Comparison of ENCODE assay signal across 9 cellular contexts in genomic region chr13:114279770-114280169, GRCh38. TPM values are rescaled to one million over a fixed set of nuclear protein-coding genes. Genes with fewer than 3 reads are reported as not detected.
DNase-seq lines count a peak whose midpoint lies in the region; ATAC-seq and TF ChIP-seq lines count a peak whose summit lies in the region.
"Had no signal": no experiment of that assay in that cellular context is flagged by ENCODE, and none has a peak within 500 bp of the region (broad histone marks: within the 10 kb centered on the region; RNA-seq: fewer than 3 reads in every experiment).

No MANE protein-coding gene starts in this region.

- BruUV-seq in PC-9 (replicated peaks; lab: Mats Ljungman, UMichigan) = no TSS peak

- in situ Hi-C loops in G401 (cut with HindIII; ENCODE audit: low sequenced_read_pairs) = no loop called here

- H3K4me3 Mint-ChIP-seq in endothelial cell (ENCODE audit: unreplicated experiment) = peak overlapping the region; percentile 92

- TF ChIP-seq EP300 in SK-N-SH (IDR thresholded peaks at IDR 0.05; ENCODE audit: borderline replicate concordance in 1 of 2, low read depth in 1 of 2, low read length in 1 of 2) = no peak

- peaks cover 7% of the 10 kb centered on the region; the same call in 1 of the 2 replicates for H4K20me1 ChIP-seq in SK-N-SH (ENCODE audit: insufficient read depth)
- no peaks in the 10 kb centered on the region; the same call in 1 of the 2 replicates for H4K20me1 ChIP-seq in PC-9 (ENCODE audit: insufficient read depth)

- TF ChIP-seq POLR2A in spleen (IDR thresholded peaks at IDR 0.05) = no peak
- TF ChIP-seq POLR2A in prostate gland (IDR thresholded peaks at IDR 0.05) = no peak

- no peak for ATAC-seq in SK-N-SH treated with all-trans-retinoic acid at 6 μM for 48 hours

- H3K4me3 ChIP-seq in SK-N-SH (ENCODE audit: low read depth in 2 of 2, low read length in 1 of 2) (no peak overlapping the region), PC-9 (peak overlapping the region; percentile 77; the same call in 1 of the 2 replicates), spleen (no peak overlapping the region), prostate gland (no peak overlapping the region)

- H3K9me2 ChIP-seq in SK-N-SH = no peaks in the 10 kb centered on the region
- H3K9me2 ChIP-seq in PC-9 (ENCODE audit: insufficient read depth) = no peaks in the 10 kb centered on the region

- H3K4me1 ChIP-seq in SK-N-SH (ENCODE audit: control insufficient read depth in 1 of 2, insufficient read depth in 2 of 2, low read depth in 1 of 2, low read length in 1 of 2) = peaks cover 17 to 21% of the 10 kb centered on the region in 2 experiments
- peaks cover 28% of the 10 kb centered on the region for H3K4me1 ChIP-seq in PC-9 (replicated peaks; ENCODE audit: insufficient read depth)
- H3K4me1 ChIP-seq in spleen = peaks cover 21 to 51% (median 34%) of the 10 kb centered on the region in 6 donors
- peaks cover 3% of the 10 kb centered on the region for H3K4me1 ChIP-seq in prostate gland (replicated peaks)

- 91% methylated on average over 2 of the region's 2 CpGs for WGBS in SK-N-SH (ENCODE audit: low lambda C conversion rate)
- WGBS in spleen, 5 donors = 72 to 81% (median 79%) methylated on average over 2 of the region's 2 CpGs
- WGBS in prostate gland = 91% methylated on average over 2 of the region's 2 CpGs

- peaks cover 26% of the 10 kb centered on the region for H3K79me2 ChIP-seq in SK-N-SH (ENCODE audit: insufficient read depth)
- peaks cover 27% of the 10 kb centered on the region for H3K79me2 ChIP-seq in PC-9 (ENCODE audit: low read depth)

- peak overlapping the region; percentile 97; the same call in 1 of the 2 replicates for H3K9ac ChIP-seq in SK-N-SH

- H3K27me3 Mint-ChIP-seq in endothelial cell (ENCODE audit: unreplicated experiment) = peaks cover 5% of the 10 kb centered on the region

- peak overlapping the region; percentile 62 for H3K27ac Mint-ChIP-seq in endothelial cell (ENCODE audit: unreplicated experiment)

- POLR2A ChIA-PET in SK-N-SH (lab: Yijun Ruan, JAX) = no interaction called here
- POLR2A ChIA-PET in PC-9 (lab: Charles Lee; ENCODE audit: unreplicated experiment) = no interaction called here

- peaks cover 25% of the 10 kb centered on the region for H3K4me1 Mint-ChIP-seq in endothelial cell (ENCODE audit: unreplicated experiment)

- TF ChIP-seq RAD21 in SK-N-SH (IDR thresholded peaks at IDR 0.05; ENCODE audit: low read length) = no peak

- H2AFZ ChIP-seq in SK-N-SH (ENCODE audit: low read depth) = 0 out of 2 replicates have a peak overlapping the region, but pooled peaks have one; percentile 87
- H2AFZ ChIP-seq in PC-9 = no peak overlapping the region

- DNase-seq in SK-N-SH (no peak), PC-9 (no peak), endothelial cell (ENCODE audit: low spot score) (no peak), spleen (peak; percentile 56), prostate gland (ENCODE audit: low spot score) (no peak), cardiac septum (ENCODE audit: low spot score) (no peak), G401 (ENCODE audit: low spot score) (no peak)

- TF ChIP-seq CTCF in SK-N-SH (IDR thresholded peaks at IDR 0.05) (no peak), PC-9 (conservative IDR thresholded peaks at IDR 0.05) (no peak), endothelial cell (IDR thresholded peaks at IDR 0.05; ENCODE audit: unreplicated experiment) (no peak), spleen (IDR thresholded peaks at IDR 0.05 in 8 of 11, conservative IDR thresholded peaks at IDR 0.05 in 3 of 11) (no peak), prostate gland (IDR thresholded peaks at IDR 0.05) (no peak)

- intact Hi-C loops in PC-9 (cut with micrococcal nuclease; ENCODE audit: unreplicated experiment) = no loop called here
- intact Hi-C loops in spleen (cut with DNase I; ENCODE audit: low total_unique reads) = no loop called here
- intact Hi-C loops in prostate gland (cut with DNase I) = no loop called here
- intact Hi-C loops in cardiac septum (cut with DNase I) = no loop called here

- H3F3A ChIP-seq in SK-N-SH (replicated peaks; ENCODE audit: insufficient read depth) (peaks cover 43% of the 10 kb centered on the region), PC-9 (ENCODE audit: insufficient read depth, low read depth) (peaks cover 38% of the 10 kb centered on the region)

- no peaks in the 10 kb centered on the region for H3K9me3 ChIP-seq in SK-N-SH
- no peaks in the 10 kb centered on the region for H3K9me3 ChIP-seq in PC-9 (ENCODE audit: insufficient read depth, low read depth)
- no peaks in the 10 kb centered on the region for H3K9me3 ChIP-seq in spleen
- H3K9me3 ChIP-seq in prostate gland = no peaks in the 10 kb centered on the region
- H3K9me3 ChIP-seq: left lung had no signal

- H3K36me3 ChIP-seq in SK-N-SH (replicated peaks in 1 of 2; ENCODE audit: control insufficient read depth in 1 of 2, insufficient read depth in 2 of 2, low read length in 1 of 2) = peaks cover 29 to 52% of the 10 kb centered on the region in 2 experiments
- H3K36me3 ChIP-seq in PC-9 (ENCODE audit: low read depth) = peaks cover 18% of the 10 kb centered on the region
- peaks cover 0 to 52% (median 10%) of the 10 kb centered on the region in 6 donors for H3K36me3 ChIP-seq in spleen
- H3K36me3 ChIP-seq in prostate gland = no peaks in the 10 kb centered on the region

- peak overlapping the region; percentile 93 to 97 for H3K27ac ChIP-seq in SK-N-SH (ENCODE audit: low read depth in 2 of 2, low read length in 1 of 2)
- H3K27ac ChIP-seq in PC-9 = peak overlapping the region; percentile 91
- peak overlapping the region in 7 of 8 donors; percentile 97 to 99 (median 99) for H3K27ac ChIP-seq in spleen
- H3K27ac ChIP-seq in prostate gland = peak overlapping the region in 1 of 2 donors; percentile 92

- no peaks in the 10 kb centered on the region for H3K27me3 ChIP-seq in SK-N-SH (ENCODE audit: insufficient read depth)
- H3K27me3 ChIP-seq in PC-9 (ENCODE audit: insufficient read depth, low read depth) = no peaks in the 10 kb centered on the region
- H3K27me3 ChIP-seq in spleen (replicated peaks in 1 of 7) = no peaks in the 10 kb centered on the region
- no peaks in the 10 kb centered on the region for H3K27me3 ChIP-seq in prostate gland (replicated peaks; ENCODE audit: insufficient read depth)
- H3K27me3 ChIP-seq: left lung had no signal

- H3K9me3 Mint-ChIP-seq in endothelial cell (ENCODE audit: unreplicated experiment) = no peaks in the 10 kb centered on the region

- CTCF ChIA-PET in SK-N-SH (lab: Yijun Ruan, JAX) = interaction anchor here (0.6 to 1.7 kb wide), 3 partner anchors 9 to 1036 kb away, joined by 3 to 4 read pairs (median 4); no protein-coding TSS in a partner anchor
- CTCF ChIA-PET in PC-9 (lab: Charles Lee) = no interaction called here

- no peak overlapping the region for H3K4me2 ChIP-seq in SK-N-SH
- H3K4me2 ChIP-seq in PC-9 = peak overlapping the region; percentile 85

- peaks cover 10% of the 10 kb centered on the region for H3K36me3 Mint-ChIP-seq in endothelial cell (ENCODE audit: low read depth, unreplicated experiment)

TF ChIP-seq in SK-N-SH, 30 proteins besides CTCF, POLR2A, EP300 and RAD21 (continues in another document):
- TF ChIP-seq, protein P1, sequence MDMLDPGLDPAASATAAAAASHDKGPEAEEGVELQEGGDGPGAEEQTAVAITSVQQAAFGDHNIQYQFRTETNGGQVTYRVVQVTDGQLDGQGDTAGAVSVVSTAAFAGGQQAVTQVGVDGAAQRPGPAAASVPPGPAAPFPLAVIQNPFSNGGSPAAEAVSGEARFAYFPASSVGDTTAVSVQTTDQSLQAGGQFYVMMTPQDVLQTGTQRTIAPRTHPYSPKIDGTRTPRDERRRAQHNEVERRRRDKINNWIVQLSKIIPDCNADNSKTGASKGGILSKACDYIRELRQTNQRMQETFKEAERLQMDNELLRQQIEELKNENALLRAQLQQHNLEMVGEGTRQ (IDR thresholded peaks at IDR 0.05; ENCODE audit: borderline replicate concordance, low read depth, low read length) = no peak
- TF ChIP-seq SIN3A (IDR thresholded peaks at IDR 0.05; ENCODE audit: borderline replicate concordance, low read depth, low read length) (no peak), YY1 (IDR thresholded peaks at IDR 0.05; ENCODE audit: low read depth) (no peak)

TF ChIP-seq in SK-N-SH treated with all-trans-retinoic acid at 6 μM for 48 hours, 23 proteins besides CTCF, POLR2A, EP300 and RAD21 (continues in another document):
- TF ChIP-seq CREB5 (CRISPR knock-in tag; IDR thresholded peaks at IDR 0.05; ENCODE audit: low read depth) = no peak

RNA-seq across cellular contexts. Expression of gene UPF3A, which starts 1.6 kb away (rescaled TPM):
- polyA plus RNA-seq in SK-N-SH (2012; rRNA removed) (63.2 and 74.4 TPM in 2 replicates), spleen (10 to 100 TPM; 40.2 to 58.0 (median 54.5) TPM)
- 59.8 and 69.6 TPM in 2 replicates for polyA plus RNA-seq in SK-N-SH (2012; cell fraction: cytosol; rRNA removed)
- polyA plus RNA-seq in SK-N-SH (2012; cell fraction: nucleus; rRNA removed) = 154 and 180 TPM in 2 replicates
- total RNA-seq in PC-9 (2021) (54.1 and 67.0 TPM in 2 replicates), endothelial cell (ENCODE audit: unreplicated experiment) (61.6 TPM), spleen (10 to 100 TPM; 33.0 to 59.7 (median 46.8) TPM), prostate gland (10 to 100 TPM; 30.6 to 62.9 TPM), cardiac septum (28.8 TPM)
- 8.2 and 28.3 TPM in 2 replicates for total RNA-seq in G401 (2014; rRNA removed; shearing (Covaris generic))

RNA-seq across cellular contexts. Expression of gene CHAMP1, which starts 34.5 kb away (rescaled TPM):
- polyA plus RNA-seq in SK-N-SH (2012; rRNA removed) (25.9 and 28.6 TPM in 2 replicates), spleen (1 to 10 TPM; 3.8 to 7.0 (median 5.7) TPM)
- 29.3 and 29.4 TPM in 2 replicates for polyA plus RNA-seq in SK-N-SH (2012; cell fraction: cytosol; rRNA removed)
- 13.8 and 14.7 TPM in 2 replicates for polyA plus RNA-seq in SK-N-SH (2012; cell fraction: nucleus; rRNA removed)
- total RNA-seq in PC-9 (2021) (15.1 and 16.0 TPM in 2 replicates), endothelial cell (ENCODE audit: unreplicated experiment) (21.6 TPM), spleen (10 to 100 TPM; 20.5 to 49.8 (median 23.2) TPM), prostate gland (10 to 100 TPM; 23.0 to 56.3 TPM), cardiac septum (11.2 TPM)
- total RNA-seq in G401 (2014; rRNA removed; shearing (Covaris generic)) = 8.6 and 18.0 TPM in 2 replicates

RNA-seq across cellular contexts. Expression of gene CDC16, which starts 45.1 kb away (rescaled TPM):
- polyA plus RNA-seq in SK-N-SH (2012; rRNA removed) (56.9 and 77.2 TPM in 2 replicates), spleen (10 to 100 TPM; 51.8 to 74.1 (median 55.2) TPM)
- polyA plus RNA-seq in SK-N-SH (2012; cell fraction: cytosol; rRNA removed) = 61.0 and 69.3 TPM in 2 replicates
- polyA plus RNA-seq in SK-N-SH (2012; cell fraction: nucleus; rRNA removed) = 97.4 and 179 TPM in 2 replicates
- total RNA-seq in PC-9 (2021) (45.7 and 56.8 TPM in 2 replicates), endothelial cell (ENCODE audit: unreplicated experiment) (65.4 TPM), spleen (10 to 100 TPM; 50.1 to 75.8 (median 68.1) TPM), prostate gland (10 to 100 TPM; 37.7 to 75.0 TPM), cardiac septum (32.0 TPM)
- 66.5 and 77.5 TPM in 2 replicates for total RNA-seq in G401 (2014; rRNA removed; shearing (Covaris generic))
